11 cellular contexts compared by ENCODE assay signal in the genomic region with DNA sequence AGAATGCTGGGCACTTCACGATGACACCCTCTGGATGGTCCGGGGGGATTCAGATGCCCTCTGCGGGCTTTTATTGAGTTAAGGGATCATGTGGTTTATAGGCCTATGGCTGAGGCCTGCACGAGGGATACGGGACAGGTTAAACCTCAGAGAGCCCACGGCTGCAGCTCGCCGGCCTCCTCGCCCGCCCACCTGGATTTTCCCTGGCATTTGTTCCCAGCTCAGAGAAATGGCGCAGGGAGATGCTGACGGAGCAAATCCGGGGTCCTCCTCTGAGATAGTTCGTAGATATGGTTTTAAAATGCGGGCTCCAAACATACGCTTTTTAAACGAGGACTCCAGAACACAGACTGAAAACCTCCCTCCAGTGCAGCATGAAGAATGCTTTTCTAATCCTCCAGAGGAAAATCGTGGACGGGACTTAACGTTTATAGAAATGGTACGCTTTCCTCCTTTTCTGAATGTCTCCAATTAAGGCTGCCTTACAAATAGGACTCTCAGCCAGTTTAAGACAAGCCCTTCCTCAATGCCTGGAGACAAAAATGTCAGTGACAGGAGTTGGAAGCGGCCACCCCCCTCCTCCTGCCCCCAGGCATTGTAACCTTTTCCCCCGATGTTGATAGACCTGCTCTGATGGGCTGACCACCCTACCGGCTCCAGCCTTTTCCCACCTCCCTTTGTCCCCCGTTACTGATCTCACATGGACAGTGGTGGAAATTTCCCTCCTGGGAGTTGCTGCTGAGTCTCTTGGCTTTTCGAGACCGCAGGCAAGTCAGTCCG. TPM values are rescaled to one million over a fixed set of nuclear protein-coding genes. Genes with fewer than 3 reads are reported as not detected.
DNase-seq lines count a peak whose midpoint lies in the region; ATAC-seq and TF ChIP-seq lines count a peak whose summit lies in the region.
"Had no signal": no experiment of that assay in that cellular context is flagged by ENCODE, and none has a peak within 500 bp of the region (broad histone marks: within the 10 kb centered on the region; RNA-seq: fewer than 3 reads in every experiment).

No MANE protein-coding gene starts in this region.

- peaks cover 82 to 97% of the 10 kb centered on the region in 2 donors for H3K36me3 Mint-ChIP-seq in CD4-positive, alpha-beta memory T cell
- H3K36me3 Mint-ChIP-seq in T-cell (peaks cover 76% of the 10 kb centered on the region), endothelial cell (ENCODE audit: low read depth, unreplicated experiment) (peaks cover 55% of the 10 kb centered on the region)

- peak overlapping the region in 3 of 8 donors; percentile 32 to 71 (median 42) for H3K4me3 Mint-ChIP-seq in CD4-positive, alpha-beta memory T cell
- H3K4me3 Mint-ChIP-seq in T-cell (no peak overlapping the region), endothelial cell (ENCODE audit: unreplicated experiment) (peak overlapping the region; percentile 61)

- H3K27me3 Mint-ChIP-seq in CD4-positive, alpha-beta memory T cell: no peaks in the 10 kb centered on the region
- H3K27me3 Mint-ChIP-seq in T-cell: no peaks in the 10 kb centered on the region
- peaks cover 22% of the 10 kb centered on the region for H3K27me3 Mint-ChIP-seq in endothelial cell (ENCODE audit: unreplicated experiment)

- H3K9me3 Mint-ChIP-seq in CD4-positive, alpha-beta memory T cell: peaks cover 0 to 2% (median 0%) of the 10 kb centered on the region in 8 donors
- H3K9me3 Mint-ChIP-seq in T-cell (no peaks in the 10 kb centered on the region), endothelial cell (ENCODE audit: unreplicated experiment) (no peaks in the 10 kb centered on the region)

- peak overlapping the region in 6 of 7 donors; percentile 41 to 91 (median 78) for H3K27ac Mint-ChIP-seq in CD4-positive, alpha-beta memory T cell
- H3K27ac Mint-ChIP-seq in T-cell (peak overlapping the region; percentile 65 to 89), endothelial cell (ENCODE audit: unreplicated experiment) (peak overlapping the region; percentile 76)

- no peaks in the 10 kb centered on the region for H3K27me3 ChIP-seq in CD4-positive, alpha-beta memory T cell (ENCODE audit: insufficient read depth, low read length)
- no peaks in the 10 kb centered on the region for H3K27me3 ChIP-seq in rectal smooth muscle tissue (ENCODE audit: control insufficient read depth, insufficient read depth, low read length)
- no peaks in the 10 kb centered on the region for H3K27me3 ChIP-seq in lower lobe of right lung (ENCODE audit: low read depth)

- CTCF ChIA-PET in CD4-positive, alpha-beta memory T cell (lab: Charles Lee; ENCODE audit: partially characterized antibody): interaction anchor here (1.2 to 6.8 kb wide), 5 partner anchors 12 to 404 kb away, joined by 3 to 76 read pairs (median 5); no protein-coding TSS in a partner anchor
- CTCF ChIA-PET in T-cell (lab: Charles Lee): interaction anchor here in 1 of 2 donors (1.7 to 2.5 kb wide), 3 partner anchors 12 to 14 kb away, joined by 6 to 14 read pairs (median 7); no protein-coding TSS in a partner anchor

- H3K9ac ChIP-seq in rectal smooth muscle tissue (ENCODE audit: low read length): no peak overlapping the region

- H3K4me3 ChIP-seq in CD4-positive, alpha-beta memory T cell (ENCODE audit: low read length in 2 of 2): no peak overlapping the region
- H3K4me3 ChIP-seq in rectal smooth muscle tissue (ENCODE audit: low read length) (no peak overlapping the region), lower lobe of right lung (no peak overlapping the region)

- H3K9me3 ChIP-seq in CD4-positive, alpha-beta memory T cell (ENCODE audit: control insufficient read depth in 1 of 2, low read length in 2 of 2): no peaks in the 10 kb centered on the region
- H3K9me3 ChIP-seq in lower lobe of right lung: no peaks in the 10 kb centered on the region

- peaks cover 89% of the 10 kb centered on the region for H3K4me1 ChIP-seq in CD4-positive, alpha-beta memory T cell (ENCODE audit: insufficient read depth, low read length)
- H3K4me1 ChIP-seq in rectal smooth muscle tissue (ENCODE audit: control insufficient read depth, insufficient read depth, low read length): peaks cover 65% of the 10 kb centered on the region
- H3K4me1 ChIP-seq in lower lobe of right lung: peaks cover 21% of the 10 kb centered on the region

- H3K36me3 ChIP-seq in CD4-positive, alpha-beta memory T cell (ENCODE audit: insufficient read depth, low read length): peaks cover 88% of the 10 kb centered on the region
- H3K36me3 ChIP-seq in rectal smooth muscle tissue (ENCODE audit: control insufficient read depth, insufficient read depth, low read length) (peaks cover 49% of the 10 kb centered on the region), lower lobe of right lung (peaks cover 77% of the 10 kb centered on the region)

- POLR2A ChIA-PET in CD4-positive, alpha-beta memory T cell (lab: Charles Lee; ENCODE audit: partially characterized antibody): interaction anchor here (0.8 to 1.5 kb wide), 4 partner anchors 12 to 32 kb away, joined by 3 to 4 read pairs (median 4); a partner anchor contains a TSS
- POLR2A ChIA-PET in T-cell (lab: Charles Lee): interaction anchor here in 1 of 2 donors (0.7 kb wide), 1 partner anchor 658 kb away, joined by 3 read pairs; no protein-coding TSS in a partner anchor

- no peak for DNase-seq in CD4-positive, alpha-beta memory T cell
- peak in 1 of 34 experiments; percentile 10 for DNase-seq in T-cell
- no peak for DNase-seq in endothelial cell (ENCODE audit: low spot score)
- no peak for DNase-seq in left colon
- no peak for DNase-seq in lower lobe of right lung
- DNase-seq in cortex of kidney (lab: John Stamatoyannopoulos, UW): no peak
- DNase-seq: activated gamma-delta T cell treated with Interleukin-2 at 50 U/mL for 16 hours; RPMI8226; stimulated activated CD4-positive, alpha-beta T cell treated with anti-CD3 and anti-CD28 coated beads, Interleukin-2, amount 100 ng/mL, for 24 hours; stimulated activated naive CD4-positive, alpha-beta T cell treated with Interleukin-2 at 50 U/mL for 16 hours had no signal

- H3K27ac ChIP-seq in CD4-positive, alpha-beta memory T cell (ENCODE audit: low read depth, low read length): no peak overlapping the region
- peak overlapping the region; percentile 84 for H3K27ac ChIP-seq in rectal smooth muscle tissue (ENCODE audit: low read depth, low read length)
- H3K27ac ChIP-seq in lower lobe of right lung: no peak overlapping the region

- intact Hi-C loops in CD4-positive, alpha-beta memory T cell (cut with micrococcal nuclease): no loop called here
- intact Hi-C loops in left colon (cut with DNase I, micrococcal nuclease): no loop called here
- intact Hi-C loops in lower lobe of right lung (cut with DNase I): no loop called here

- TF ChIP-seq CTCF in endothelial cell (IDR thresholded peaks at IDR 0.05; ENCODE audit: unreplicated experiment) (no peak), lower lobe of right lung (IDR thresholded peaks at IDR 0.05) (no peak)

- H3K4me1 Mint-ChIP-seq in CD4-positive, alpha-beta memory T cell: peaks cover 67 to 98% (median 89%) of the 10 kb centered on the region in 4 donors
- H3K4me1 Mint-ChIP-seq in T-cell: peaks cover 90 to 97% (median 95%) of the 10 kb centered on the region in 3 donors
- peaks cover 76% of the 10 kb centered on the region for H3K4me1 Mint-ChIP-seq in endothelial cell (ENCODE audit: unreplicated experiment)

- no peak for ATAC-seq in T-cell (replicated peaks in 1 of 4)
- ATAC-seq in left colon: no peak
- no peak for ATAC-seq in lower lobe of right lung

RNA-seq across cellular contexts. Expression of a gene that starts 16.6 kb away (rescaled TPM):
- 100 to 1,000 TPM; 150 to 151 TPM for total RNA-seq in CD4-positive, alpha-beta memory T cell
- 100 to 1,000 TPM in 1 of 2 donors, 10 to 100 TPM in 1; 83.3 to 103 TPM for polyA plus RNA-seq in CD4-positive, alpha-beta memory T cell
- total RNA-seq in T-cell: 100 to 1,000 TPM; 148 to 218 (median 172) TPM
- 88.1 TPM for total RNA-seq in endothelial cell (ENCODE audit: unreplicated experiment)
- 100 to 1,000 TPM in 1 of 2 donors, 10 to 100 TPM in 1; 97.7 to 106 TPM for total RNA-seq in left colon
- 57.7 TPM for total RNA-seq in lower lobe of right lung

RNA-seq across cellular contexts. Expression of a gene that starts 30.8 kb away (rescaled TPM):
- 10 to 100 TPM; 15.2 to 17.3 TPM for total RNA-seq in CD4-positive, alpha-beta memory T cell
- polyA plus RNA-seq in CD4-positive, alpha-beta memory T cell: 1 to 10 TPM; 1.9 to 2.7 TPM
- 10 to 100 TPM in 1 of 5 donors, 1 to 10 TPM in 4; 6.7 to 11.4 (median 7.5) TPM for total RNA-seq in T-cell
- 21.9 TPM for total RNA-seq in endothelial cell (ENCODE audit: unreplicated experiment)
- 10 to 100 TPM; 13.0 to 14.4 TPM for total RNA-seq in left colon
- 18.6 TPM for total RNA-seq in lower lobe of right lung
